26 cellular contexts compared by ENCODE assay signal in genomic region chr1:81314497-81314896, GRCh38.
DNase-seq lines count a peak whose midpoint lies in the region; ATAC-seq and TF ChIP-seq lines count a peak whose summit lies in the region.
"Had no signal": no experiment of that assay in that cellular context is flagged by ENCODE, and none has a peak within 500 bp of the region (broad histone marks: within the 10 kb centered on the region; RNA-seq: fewer than 3 reads in every experiment).

No MANE protein-coding gene starts in this region.

- H3K9me3 ChIP-seq in adrenal gland (replicated peaks in 1 of 3): no peaks in the 10 kb centered on the region
- no peaks in the 10 kb centered on the region for H3K9me3 ChIP-seq in iPS-20b (ENCODE audit: insufficient read depth, low read depth, low read length)
- H3K9me3 ChIP-seq: esophagus squamous epithelium, prostate gland, SK-N-SH, thyroid gland had no signal

- H3K4me1 ChIP-seq in adrenal gland (replicated peaks in 1 of 2): peaks cover 15 to 20% of the 10 kb centered on the region in 2 donors
- H3K4me1 ChIP-seq in iPS-20b (ENCODE audit: insufficient read depth, low read length): peaks cover 55% of the 10 kb centered on the region
- H3K4me1 ChIP-seq: prostate gland had no signal

- peak overlapping the region; percentile 62; the same call in 1 of the 2 replicates for H3K9ac ChIP-seq in iPS-20b (ENCODE audit: low read depth, low read length)
- H3K9ac ChIP-seq: KMS-11, SK-N-SH had no signal

- DNase-seq in Right ventricle myocardium inferior (ENCODE audit: missing footprints): no peak
- DNase-seq in cardiac septum (ENCODE audit: low spot score): no peak
- peak in 1 of 7 donors; percentile 6 for DNase-seq in adrenal gland
- peak; percentile 17 for DNase-seq in pons (ENCODE audit: low spot score)
- DNase-seq in foreskin melanocyte: no peak
- no peak for DNase-seq in COLO668 (lab: John Stamatoyannopoulos, UW; ENCODE audit: unreplicated experiment)
- DNase-seq in SHP77 treated with DMSO at 0.1 percent for 48 hours (lab: John Stamatoyannopoulos, UW): no peak
- DNase-seq: activated CD8-positive, alpha-beta T cell treated with anti-CD3 and anti-CD28 coated beads for 36 hours; activated naive CD4-positive, alpha-beta T cell treated with anti-CD3 and anti-CD28 coated beads, Interleukin-2, amount 10 ng/mL, durations not matched to agents 7 days and 5 days; amygdala; CD4-positive, alpha-beta T cell; dorsolateral prefrontal cortex; esophagus squamous epithelium; MM.1S; NCI-H1417 treated with DMSO at 0.1 percent for 48 hours; NCI-H2029 treated with DMSO at 0.1 percent for 48 hours; NCI-H2227 treated with DMSO at 0.1 percent for 48 hours; nucleus accumbens; RPMI8226; SK-N-SH; stimulated activated CD4-positive, alpha-beta T cell treated with anti-CD3 and anti-CD28 coated beads, Interleukin-4, amount 100 ng/mL, for 24 hours; thyroid gland had no signal

- no peak for TF ChIP-seq CTCF in adrenal gland (IDR thresholded peaks at IDR 0.05)

- no peaks in the 10 kb centered on the region for H3K27me3 ChIP-seq in adrenal gland
- H3K27me3 ChIP-seq in iPS-20b (ENCODE audit: insufficient read depth, low read length): no peaks in the 10 kb centered on the region
- H3K27me3 ChIP-seq: esophagus squamous epithelium, hepatocyte, thyroid gland had no signal

- H3K36me3 ChIP-seq in adrenal gland (replicated peaks in 1 of 2) (no peaks in the 10 kb centered on the region), iPS-20b (ENCODE audit: insufficient read depth, low read depth, low read length) (no peaks in the 10 kb centered on the region)
- H3K36me3 ChIP-seq: esophagus squamous epithelium, prostate gland, thyroid gland had no signal

- peak; percentile 61 for ATAC-seq in Right ventricle myocardium inferior
- ATAC-seq: activated CD8-positive, alpha-beta T cell treated with anti-CD3 and anti-CD28 coated beads for 36 hours had no signal

- no peak overlapping the region for H3K4me3 ChIP-seq in adrenal gland
- no peak overlapping the region for H3K4me3 ChIP-seq in iPS-20b (ENCODE audit: low read length)
- H3K4me3 ChIP-seq: dorsolateral prefrontal cortex, esophagus squamous epithelium, hepatocyte, prostate gland, thyroid gland had no signal

- H3K27ac ChIP-seq in adrenal gland (peak overlapping the region in 3 of 5 donors; percentile 19 to 61 (median 22)), iPS-20b (ENCODE audit: low read length) (peak overlapping the region; percentile 22)
- H3K27ac ChIP-seq: dorsolateral prefrontal cortex, esophagus squamous epithelium, hepatocyte, KMS-11, prostate gland, thyroid gland had no signal

- intact Hi-C loops in Right ventricle myocardium inferior (cut with DNase I): loop anchor here (5.0 kb wide), 1 partner anchor 178 kb away; no protein-coding TSS in a partner anchor
- intact Hi-C loops in cardiac septum (cut with DNase I): loop anchor here (5.0 kb wide), 1 partner anchor 163 kb away; no protein-coding TSS in a partner anchor
- intact Hi-C loops in adrenal gland (cut with DNase I): no loop called here

- no peak for TF ChIP-seq POLR2A in adrenal gland (IDR thresholded peaks at IDR 0.05)

Comparison
In these comparisons a context has a peak if more than half of its experiments do, and no peak if none do; other contexts are left out.
1. intact Hi-C loops: an anchor here in Right ventricle myocardium inferior (5.0 kb wide) and cardiac septum (5.0 kb wide); none called in adrenal gland.